In genomic region chr7:84412161-84412969, GRCh38 we compare ENCODE assay signal across 10 cellular contexts.
DNase-seq lines count a peak whose midpoint lies in the region; FAIRE-seq and TF ChIP-seq lines count a peak whose summit lies in the region.
"Had no signal": no experiment of that assay in that cellular context is flagged by ENCODE, and none has a peak within 500 bp of the region (broad histone marks: within the 10 kb centered on the region; RNA-seq: fewer than 3 reads in every experiment).

No MANE protein-coding gene starts in this region.

- H3K4me1 ChIP-seq in SK-N-SH (ENCODE audit: control insufficient read depth in 1 of 2, insufficient read depth in 2 of 2, low read depth in 1 of 2, low read length in 1 of 2) = peaks cover 0 to 10% of the 10 kb centered on the region in 2 experiments; a peak in 1 of 4 replicates

- H3K9me3 ChIP-seq in SK-N-SH = 0 out of 2 replicates have a peak, but pooled peaks cover 4% of the 10 kb centered on the region
- H3K9me3 ChIP-seq: neutrophil had no signal

- H3K36me3 ChIP-seq in SK-N-SH (replicated peaks in 1 of 2; ENCODE audit: control insufficient read depth in 1 of 2, insufficient read depth in 2 of 2, low read length in 1 of 2) = peaks cover 0 to 4% of the 10 kb centered on the region in 2 experiments
- H3K36me3 ChIP-seq: neutrophil had no signal

- H3K4me3 ChIP-seq in SK-N-SH (ENCODE audit: low read depth in 2 of 2, low read length in 1 of 2) = no peak overlapping the region

- peak overlapping the region; percentile 5 for H3K4me2 ChIP-seq in SK-N-SH

- TF ChIP-seq CTCF in SK-N-SH (IDR thresholded peaks at IDR 0.05) = no peak

- TF ChIP-seq EP300 in SK-N-SH (IDR thresholded peaks at IDR 0.05; ENCODE audit: borderline replicate concordance in 1 of 2, low read depth in 1 of 2, low read length in 1 of 2) = peak in 1 of 2 experiments; percentile 62; a peak in 1 of 4 replicates

- DNase-seq in AG08395 (ENCODE audit: low spot score) = peak; percentile 75
- peak; percentile 54 for DNase-seq in HS-27A (ENCODE audit: low read depth)
- no peak for DNase-seq in SK-N-SH
- peak; percentile 34 for DNase-seq in foreskin melanocyte
- DNase-seq in G401 (ENCODE audit: low spot score) = no peak
- no peak for DNase-seq in GM19239 (ENCODE audit: insufficient read length, low spot score)
- DNase-seq in medulla oblongata (ENCODE audit: extremely low spot score) = no peak
- DNase-seq in SKM-1 treated with dmso at 0.1 percent for 144 hours (lab: John Stamatoyannopoulos, UW; ENCODE audit: unreplicated experiment) = no peak

- peaks cover 23% of the 10 kb centered on the region for H3F3A ChIP-seq in SK-N-SH (replicated peaks; ENCODE audit: insufficient read depth)

- 32% methylated on average over 2 of the region's 2 CpGs for WGBS in SK-N-SH (ENCODE audit: low lambda C conversion rate)

- CTCF ChIA-PET in SK-N-SH (lab: Yijun Ruan, JAX) = interaction anchor here (0.7 to 1.1 kb wide), 2 partner anchors 17 to 19 kb away, joined by 3 to 5 read pairs; no protein-coding TSS in a partner anchor

- no peak for TF ChIP-seq RAD21 in SK-N-SH (IDR thresholded peaks at IDR 0.05; ENCODE audit: low read length)

- no peaks in the 10 kb centered on the region for H3K9me2 ChIP-seq in SK-N-SH

- H4K20me1 ChIP-seq in SK-N-SH (ENCODE audit: insufficient read depth) = no peaks in the 10 kb centered on the region

- H2AFZ ChIP-seq in SK-N-SH (ENCODE audit: low read depth) = peak overlapping the region; percentile 24

- H3K27ac ChIP-seq in SK-N-SH (ENCODE audit: low read depth in 2 of 2, low read length in 1 of 2) = peak overlapping the region in 1 of 2 experiments; percentile 68; a peak in 2 of 4 replicates
- H3K27ac ChIP-seq: HL-60, neutrophil had no signal

- H3K79me2 ChIP-seq in SK-N-SH (ENCODE audit: insufficient read depth) = no peaks in the 10 kb centered on the region

- in situ Hi-C loops in G401 (cut with HindIII; ENCODE audit: low sequenced_read_pairs) = no loop called here

- H3K27me3 ChIP-seq in SK-N-SH (ENCODE audit: insufficient read depth) = no peaks in the 10 kb centered on the region
- H3K27me3 ChIP-seq: neutrophil had no signal

- POLR2A ChIA-PET in SK-N-SH (lab: Yijun Ruan, JAX) = no interaction called here

- FAIRE-seq in GM19239 (lab: Jason Lieb, UNC) = no peak

- 0 out of 2 replicates have a peak overlapping the region, but pooled peaks have one; percentile 23 for H3K9ac ChIP-seq in SK-N-SH

TF ChIP-seq in SK-N-SH, 30 proteins besides CTCF, POLR2A, EP300 and RAD21 (continues in another document):
- TF ChIP-seq CHD2 (IDR thresholded peaks at IDR 0.05; ENCODE audit: low read length, partially characterized antibody) = no peak
- TF ChIP-seq NRF1 (IDR thresholded peaks at IDR 0.05; ENCODE audit: low read depth, low read length) = no peak
- no peak for TF ChIP-seq GATA2 (CRISPR knock-in tag; IDR thresholded peaks at IDR 0.05)
- no peak for TF ChIP-seq FOXJ3 (CRISPR knock-in tag; IDR thresholded peaks at IDR 0.05)
- TF ChIP-seq YY1 (IDR thresholded peaks at IDR 0.05; ENCODE audit: low read depth) = no peak
- TF ChIP-seq JUND (IDR thresholded peaks at IDR 0.05) = peak; percentile 72
- TF ChIP-seq POLR2AphosphoS5 (IDR thresholded peaks at IDR 0.05; ENCODE audit: low read depth, low read length) = no peak
- TF ChIP-seq USF1 (IDR thresholded peaks at IDR 0.05; ENCODE audit: borderline replicate concordance, low read depth) = no peak
- TF ChIP-seq, protein P1, sequence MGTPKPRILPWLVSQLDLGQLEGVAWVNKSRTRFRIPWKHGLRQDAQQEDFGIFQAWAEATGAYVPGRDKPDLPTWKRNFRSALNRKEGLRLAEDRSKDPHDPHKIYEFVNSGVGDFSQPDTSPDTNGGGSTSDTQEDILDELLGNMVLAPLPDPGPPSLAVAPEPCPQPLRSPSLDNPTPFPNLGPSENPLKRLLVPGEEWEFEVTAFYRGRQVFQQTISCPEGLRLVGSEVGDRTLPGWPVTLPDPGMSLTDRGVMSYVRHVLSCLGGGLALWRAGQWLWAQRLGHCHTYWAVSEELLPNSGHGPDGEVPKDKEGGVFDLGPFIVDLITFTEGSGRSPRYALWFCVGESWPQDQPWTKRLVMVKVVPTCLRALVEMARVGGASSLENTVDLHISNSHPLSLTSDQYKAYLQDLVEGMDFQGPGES (IDR thresholded peaks at IDR 0.05; ENCODE audit: low read depth, low read length) = no peak
- TF ChIP-seq NFIC (IDR thresholded peaks at IDR 0.05; ENCODE audit: borderline replicate concordance) = peak; percentile 56; the same call in 1 of the 2 replicates
- TF ChIP-seq RXRA (IDR thresholded peaks at IDR 0.05; ENCODE audit: borderline replicate concordance, low read depth) = peak; percentile 49
- TF ChIP-seq TEAD4 (IDR thresholded peaks at IDR 0.05; ENCODE audit: borderline replicate concordance, insufficient read depth) = peak; percentile 41; the same call in 1 of the 2 replicates
- no peak for TF ChIP-seq SMC3 (IDR thresholded peaks at IDR 0.05; ENCODE audit: low read depth, low read length)
- TF ChIP-seq, protein P2, sequence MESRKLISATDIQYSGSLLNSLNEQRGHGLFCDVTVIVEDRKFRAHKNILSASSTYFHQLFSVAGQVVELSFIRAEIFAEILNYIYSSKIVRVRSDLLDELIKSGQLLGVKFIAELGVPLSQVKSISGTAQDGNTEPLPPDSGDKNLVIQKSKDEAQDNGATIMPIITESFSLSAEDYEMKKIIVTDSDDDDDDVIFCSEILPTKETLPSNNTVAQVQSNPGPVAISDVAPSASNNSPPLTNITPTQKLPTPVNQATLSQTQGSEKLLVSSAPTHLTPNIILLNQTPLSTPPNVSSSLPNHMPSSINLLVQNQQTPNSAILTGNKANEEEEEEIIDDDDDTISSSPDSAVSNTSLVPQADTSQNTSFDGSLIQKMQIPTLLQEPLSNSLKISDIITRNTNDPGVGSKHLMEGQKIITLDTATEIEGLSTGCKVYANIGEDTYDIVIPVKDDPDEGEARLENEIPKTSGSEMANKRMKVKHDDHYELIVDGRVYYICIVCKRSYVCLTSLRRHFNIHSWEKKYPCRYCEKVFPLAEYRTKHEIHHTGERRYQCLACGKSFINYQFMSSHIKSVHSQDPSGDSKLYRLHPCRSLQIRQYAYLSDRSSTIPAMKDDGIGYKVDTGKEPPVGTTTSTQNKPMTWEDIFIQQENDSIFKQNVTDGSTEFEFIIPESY (IDR thresholded peaks at IDR 0.05; ENCODE audit: borderline replicate concordance, low read depth) = 0 out of 2 replicates have a peak, but pooled peaks have one; percentile 8
- TF ChIP-seq GABPA (IDR thresholded peaks at IDR 0.05; ENCODE audit: low read depth) = no peak
- no peak for TF ChIP-seq TAF1 (IDR thresholded peaks at IDR 0.05; ENCODE audit: borderline replicate concordance, low read depth, low read length)
- TF ChIP-seq REST (IDR thresholded peaks at IDR 0.05; ENCODE audit: low read depth, low read length) = no peak
- TF ChIP-seq SIN3A (IDR thresholded peaks at IDR 0.05; ENCODE audit: borderline replicate concordance, low read depth, low read length) = no peak
- no peak for TF ChIP-seq FOXM1 (IDR thresholded peaks at IDR 0.05; ENCODE audit: low read depth)
- no peak for TF ChIP-seq RFX5 (IDR thresholded peaks at IDR 0.05; ENCODE audit: low read length)
- TF ChIP-seq TCF12 (IDR thresholded peaks at IDR 0.05) = peak; percentile 64
- no peak; the same call in 1 of the 2 replicates for TF ChIP-seq MEF2A (IDR thresholded peaks at IDR 0.05; ENCODE audit: borderline replicate concordance, low read depth)
- TF ChIP-seq, protein P3, sequence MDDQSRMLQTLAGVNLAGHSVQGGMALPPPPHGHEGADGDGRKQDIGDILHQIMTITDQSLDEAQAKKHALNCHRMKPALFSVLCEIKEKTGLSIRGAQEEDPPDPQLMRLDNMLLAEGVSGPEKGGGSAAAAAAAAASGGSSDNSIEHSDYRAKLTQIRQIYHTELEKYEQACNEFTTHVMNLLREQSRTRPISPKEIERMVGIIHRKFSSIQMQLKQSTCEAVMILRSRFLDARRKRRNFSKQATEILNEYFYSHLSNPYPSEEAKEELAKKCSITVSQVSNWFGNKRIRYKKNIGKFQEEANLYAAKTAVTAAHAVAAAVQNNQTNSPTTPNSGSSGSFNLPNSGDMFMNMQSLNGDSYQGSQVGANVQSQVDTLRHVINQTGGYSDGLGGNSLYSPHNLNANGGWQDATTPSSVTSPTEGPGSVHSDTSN (IDR thresholded peaks at IDR 0.05) = peak; percentile 69
- TF ChIP-seq ELF1 (IDR thresholded peaks at IDR 0.05) = no peak
- TF ChIP-seq RCOR1 (IDR thresholded peaks at IDR 0.05; ENCODE audit: low read length) = no peak

Comparison
In these comparisons a context has a peak if more than half of its experiments do, and no peak if none do; other contexts are left out.
1. DNase-seq: peak in AG08395 (single experiment), HS-27A (single experiment) and foreskin melanocyte (single experiment); none in SK-N-SH (single experiment), G401 (single experiment), GM19239 (single experiment), medulla oblongata (single experiment) and SKM-1 treated with dmso at 0.1 percent for 144 hours (single experiment).